Comparison of ENCODE assay signal across 19 cellular contexts in the genomic region with DNA sequence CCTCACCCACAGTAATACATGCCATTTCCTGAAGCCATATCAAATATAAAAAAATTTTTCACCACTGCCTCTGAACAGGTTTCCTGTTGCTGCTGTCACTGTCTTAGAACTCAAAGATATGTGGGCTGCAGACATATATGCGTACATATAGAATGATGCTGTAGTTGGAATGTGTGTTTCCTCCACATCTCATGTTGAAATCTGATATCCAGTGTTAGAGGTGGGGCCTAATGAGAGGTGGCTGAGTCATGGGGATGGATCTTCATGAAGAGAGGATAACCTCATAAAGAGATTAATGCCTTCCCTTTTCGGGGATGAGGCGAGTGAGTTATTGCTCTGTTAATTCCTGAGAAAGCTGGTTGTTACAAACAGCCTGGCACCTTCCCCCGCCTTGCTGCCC. TPM values are rescaled to one million over a fixed set of nuclear protein-coding genes. Genes with fewer than 3 reads are reported as not detected.
DNase-seq lines count a peak whose midpoint lies in the region; TF ChIP-seq lines count a peak whose summit lies in the region.
"Had no signal": no experiment of that assay in that cellular context is flagged by ENCODE, and none has a peak within 500 bp of the region (broad histone marks: within the 10 kb centered on the region; RNA-seq: fewer than 3 reads in every experiment).

No MANE protein-coding gene starts in this region.

- H3K4me1 Mint-ChIP-seq in chondrocyte (ENCODE audit: low read depth) = no peaks in the 10 kb centered on the region
- H3K4me1 Mint-ChIP-seq: central memory CD8-positive, alpha-beta T cell; GM23338 had no signal

- H3K79me2 ChIP-seq in hepatocyte = no peaks in the 10 kb centered on the region

- DNase-seq in COLO668 (lab: John Stamatoyannopoulos, UW; ENCODE audit: unreplicated experiment) = peak; percentile 9
- peak; percentile 4 for DNase-seq in HFF-Myc (ENCODE audit: extremely low read depth, low read depth)
- peak; percentile 64 for DNase-seq in RWPE1 (ENCODE audit: low spot score)
- peak; percentile 13 for DNase-seq in hepatocyte (ENCODE audit: low spot score)
- no peak for DNase-seq in 8988T
- DNase-seq in colonic mucosa = no peak
- no peak for DNase-seq in epidermal melanocyte (ENCODE audit: insufficient read length, low spot score)
- no peak for DNase-seq in chondrocyte (ENCODE audit: low spot score)
- DNase-seq: erythroblast; KBM-7; lower lobe of right lung; NCI-H1694; stimulated activated CD4-positive, alpha-beta T cell treated with anti-CD3 and anti-CD28 coated beads, Interleukin-4, amount 100 ng/mL, for 1 hour had no signal

- no peak overlapping the region for H3K4me2 ChIP-seq in hepatocyte
- H3K4me2 ChIP-seq: GM23338 had no signal

- no peaks in the 10 kb centered on the region for H3K4me1 ChIP-seq in hepatocyte (ENCODE audit: insufficient read depth)
- no peaks in the 10 kb centered on the region for H3K4me1 ChIP-seq in colonic mucosa
- H3K4me1 ChIP-seq: lower lobe of right lung, right atrium auricular region, SJSA1 had no signal

- H3K36me3 ChIP-seq in hepatocyte (replicated peaks; ENCODE audit: insufficient read depth, low read depth) = no peaks in the 10 kb centered on the region
- H3K36me3 ChIP-seq in colonic mucosa = no peaks in the 10 kb centered on the region
- H3K36me3 ChIP-seq: lower lobe of right lung, right atrium auricular region, SJSA1 had no signal

- H3K4me3 ChIP-seq in HFF-Myc (replicated peaks; ENCODE audit: low read depth, low read length) (no peak overlapping the region), hepatocyte (no peak overlapping the region), colonic mucosa (no peak overlapping the region)
- H3K4me3 ChIP-seq: GM23338, lower lobe of right lung, right atrium auricular region, SJSA1 had no signal

- peaks cover 5% of the 10 kb centered on the region for H3K9me3 Mint-ChIP-seq in chondrocyte (ENCODE audit: low read depth)
- H3K9me3 Mint-ChIP-seq: central memory CD8-positive, alpha-beta T cell; GM23338 had no signal

- TF ChIP-seq CTCF in HFF-Myc (IDR thresholded peaks at IDR 0.05; ENCODE audit: low read depth, low read length, missing control alignments) = no peak
- no peak for TF ChIP-seq CTCF in RWPE1 (conservative IDR thresholded peaks at IDR 0.05; ENCODE audit: low read depth)
- TF ChIP-seq CTCF in hepatocyte (IDR thresholded peaks at IDR 0.05; ENCODE audit: poor library complexity) = no peak
- TF ChIP-seq CTCF in colonic mucosa (IDR thresholded peaks at IDR 0.05) = no peak
- TF ChIP-seq CTCF in chondrocyte (IDR thresholded peaks at IDR 0.05) = no peak

- H3K27ac ChIP-seq in RWPE1 = no peak overlapping the region
- no peak overlapping the region for H3K27ac ChIP-seq in hepatocyte
- no peak overlapping the region for H3K27ac ChIP-seq in colonic mucosa
- H3K27ac ChIP-seq: lower lobe of right lung, right atrium auricular region, SJSA1 had no signal

- H3K27ac Mint-ChIP-seq in chondrocyte (ENCODE audit: unreplicated experiment) = no peak overlapping the region
- H3K27ac Mint-ChIP-seq: GM23338 had no signal

- H3K27me3 ChIP-seq in hepatocyte = no peaks in the 10 kb centered on the region
- no peaks in the 10 kb centered on the region for H3K27me3 ChIP-seq in colonic mucosa
- H3K27me3 ChIP-seq: right atrium auricular region, SJSA1 had no signal

- no peak overlapping the region for H2AFZ ChIP-seq in hepatocyte
- H2AFZ ChIP-seq: GM23338 had no signal

- H3K9me2 ChIP-seq in hepatocyte (replicated peaks; ENCODE audit: insufficient read depth) = no peaks in the 10 kb centered on the region

- no peaks in the 10 kb centered on the region for H3K36me3 Mint-ChIP-seq in chondrocyte (ENCODE audit: low read depth)

- POLR2A ChIA-PET in RWPE1 (lab: Yijun Ruan, JAX; ENCODE audit: low non-redundant PET) = no interaction called here

- CTCF ChIA-PET in RWPE1 (lab: Yijun Ruan, JAX) = no interaction called here

- H3K4me3 Mint-ChIP-seq in chondrocyte (ENCODE audit: unreplicated experiment) = no peak overlapping the region
- H3K4me3 Mint-ChIP-seq: central memory CD8-positive, alpha-beta T cell; GM23338 had no signal

- H4K20me1 ChIP-seq in hepatocyte (ENCODE audit: insufficient read depth, poor library complexity, severe bottlenecking) = no peaks in the 10 kb centered on the region

- WGBS in hepatocyte (ENCODE audit: low lambda C conversion rate, missing lambda C conversion rate) = 53% methylated on average over 4 of the region's 4 CpGs

- H3K27me3 Mint-ChIP-seq in chondrocyte (ENCODE audit: low read depth) = no peaks in the 10 kb centered on the region

- H3K9ac ChIP-seq in colonic mucosa (ENCODE audit: low read depth in 2 of 2, low read length in 2 of 2) = no peak overlapping the region

- H3K9me3 ChIP-seq in hepatocyte (ENCODE audit: low read depth) (no peaks in the 10 kb centered on the region), colonic mucosa (no peaks in the 10 kb centered on the region)
- H3K9me3 ChIP-seq: lower lobe of right lung, right atrium auricular region, SJSA1 had no signal

- intact Hi-C loops in colonic mucosa (cut with DNase I) = no loop called here

RNA-seq across cellular contexts. Expression of a gene that starts 7.7 kb away (rescaled TPM):
- total RNA-seq in hepatocyte = not detected in 2 replicates
- polyA plus RNA-seq in hepatocyte = not detected in 2 replicates
- not detected for total RNA-seq in colonic mucosa
- not detected in 3 replicates for total RNA-seq in chondrocyte
- total RNA-seq: GM23338, lower lobe of right lung, right atrium auricular region, SJSA1, urinary bladder had no signal
- polyA plus RNA-seq: GM23338, neural cell, urinary bladder had no signal

Comparison
In these comparisons a context has a peak if more than half of its experiments do, and no peak if none do; other contexts are left out.
1. DNase-seq: peak in COLO668 (single experiment), HFF-Myc (single experiment), RWPE1 (single experiment) and hepatocyte (single experiment); none in 8988T (single experiment), colonic mucosa (single experiment), epidermal melanocyte (single experiment) and chondrocyte (single experiment).